In the genomic region with DNA sequence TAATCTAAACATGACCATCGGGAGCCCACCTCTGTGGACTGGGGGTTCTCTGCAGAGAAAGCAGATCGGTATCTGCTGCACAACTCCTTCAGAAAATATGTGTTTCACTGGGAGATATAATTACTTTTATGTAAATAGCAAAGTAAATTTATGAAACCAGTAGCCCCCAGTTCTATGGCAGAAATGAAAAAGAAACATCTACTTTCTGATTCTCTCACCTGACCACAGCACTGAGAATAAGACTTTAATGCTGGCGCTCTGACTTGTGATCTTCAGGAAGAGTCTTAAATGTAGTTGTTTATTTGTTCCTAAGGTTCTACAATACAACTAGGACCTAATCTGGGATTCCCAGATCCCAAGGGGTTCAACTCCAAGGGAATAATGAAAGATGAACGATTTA, we compare ENCODE assay signal across 19 cellular contexts.
A peak's percentile ranks its signal among the peaks of the same experiment; 100 is the strongest.
DNase-seq lines count a peak whose midpoint lies in the region; ATAC-seq lines count a peak whose summit lies in the region.
"Had no signal": no experiment of that assay in that cellular context is flagged by ENCODE, and none has a peak within 500 bp of the region (broad histone marks: within the 10 kb centered on the region; RNA-seq: fewer than 3 reads in every experiment).

No MANE protein-coding gene starts in this region.

- ATAC-seq in GM18508 (IDR thresholded peaks at IDR 0.05; ENCODE audit: insufficient read depth, unreplicated experiment) (peak; percentile 52), GM21367 (IDR thresholded peaks at IDR 0.05; ENCODE audit: unreplicated experiment) (peak; percentile 75), HG02943 (IDR thresholded peaks at IDR 0.05; ENCODE audit: low read depth, unreplicated experiment) (peak; percentile 71), HG03565 (IDR thresholded peaks at IDR 0.05; ENCODE audit: unreplicated experiment) (peak; percentile 65)
- ATAC-seq: SK-N-SH treated with all-trans-retinoic acid at 6 μM for 48 hours; stimulated activated naive B cell treated with anti-CD40 and anti-IgM and Interleukin-4, amounts not matched to agents 10 μg/mL and 1 μg/mL and 100 μg/mL, for 72 hours had no signal

- intact Hi-C loops in cardiac septum (cut with DNase I): no loop called here

- no peak overlapping the region for H3K4me3 ChIP-seq in neuronal stem cell (ENCODE audit: low read length in 2 of 2)
- H3K4me3 ChIP-seq: left ventricle myocardium inferior had no signal

- H2AFZ ChIP-seq in neuronal stem cell (ENCODE audit: low read length): no peak overlapping the region

- H2BK5ac ChIP-seq in neuronal stem cell (ENCODE audit: low read length): no peak overlapping the region

- H3K36me3 ChIP-seq in neuronal stem cell (replicated peaks in 1 of 2; ENCODE audit: control insufficient read depth in 2 of 2, insufficient read depth in 2 of 2, low read length in 2 of 2): no peaks in the 10 kb centered on the region
- H3K36me3 ChIP-seq: left ventricle myocardium inferior had no signal

- H4K8ac ChIP-seq in neuronal stem cell (ENCODE audit: low read depth, low read length): no peak overlapping the region

- no peak overlapping the region for H3K4me2 ChIP-seq in neuronal stem cell (ENCODE audit: insufficient read depth, low read length, poor library complexity, severe bottlenecking)

- H3K14ac ChIP-seq in neuronal stem cell (ENCODE audit: low read length): no peak overlapping the region

- DNase-seq in NCI-H2029 (lab: John Stamatoyannopoulos, UW): no peak
- no peak for DNase-seq in neuronal stem cell (ENCODE audit: low spot score)
- DNase-seq in putamen (ENCODE audit: low spot score): no peak
- DNase-seq in cardiac septum (ENCODE audit: low spot score): no peak
- DNase-seq: activated CD4-positive, alpha-beta memory T cell treated with anti-CD3 and anti-CD28 coated beads for 36 hours; activated naive CD8-positive, alpha-beta T cell treated with anti-CD3 and anti-CD28 coated beads, Interleukin-2, amount 10 ng/mL, durations not matched to agents 7 days and 5 days; cortex of kidney; foreskin melanocyte; left ventricle myocardium inferior; NCI-H748 treated with DMSO at 0.1 percent for 48 hours; nucleus accumbens; stimulated activated CD4-positive, alpha-beta T cell treated with anti-CD3 and anti-CD28 coated beads, Interleukin-15, amount 100 ng/mL, for 24 hours; stimulated activated naive B cell treated with anti-CD40 and anti-IgM and Interleukin-4, amounts not matched to agents 10 μg/mL and 1 μg/mL and 100 μg/mL, for 72 hours had no signal

- no peaks in the 10 kb centered on the region for H3K9me3 ChIP-seq in neuronal stem cell (replicated peaks in 1 of 2; ENCODE audit: control insufficient read depth in 2 of 2, insufficient read depth in 1 of 2, low read depth in 1 of 2, low read length in 2 of 2)
- H3K9me3 ChIP-seq: left ventricle myocardium inferior had no signal

- H2BK120ac ChIP-seq in neuronal stem cell (ENCODE audit: low read depth, low read length): no peak overlapping the region

- H3K23ac ChIP-seq in neuronal stem cell (ENCODE audit: low read depth, low read length, poor library complexity): no peak overlapping the region

- no CpG with 5 or more reads among the region's 4 CpGs for WGBS in neuronal stem cell (ENCODE audit: extremely low coverage in 2 of 2, insufficient read length in 2 of 2, insufficient replicate concordance in 1 of 2), 2 donors

- H2BK12ac ChIP-seq in neuronal stem cell (ENCODE audit: low read length): no peak overlapping the region

- no peak overlapping the region for H2BK15ac ChIP-seq in neuronal stem cell (ENCODE audit: low read length)

- no peak overlapping the region for H3K9ac ChIP-seq in neuronal stem cell (ENCODE audit: low read depth, low read length, poor library complexity)

- H3K4ac ChIP-seq in neuronal stem cell (ENCODE audit: low read length): no peak overlapping the region

- no peak overlapping the region for H3K27ac ChIP-seq in neuronal stem cell (replicated peaks; ENCODE audit: low read length)
- H3K27ac ChIP-seq: HL-60, left ventricle myocardium inferior had no signal

- no peaks in the 10 kb centered on the region for H3K79me1 ChIP-seq in neuronal stem cell (ENCODE audit: low read depth, low read length)

- H2AK5ac ChIP-seq in neuronal stem cell (ENCODE audit: low read depth, low read length): no peak overlapping the region

- H3K4me1 ChIP-seq in neuronal stem cell (ENCODE audit: control insufficient read depth in 2 of 2, insufficient read depth in 1 of 2, low read depth in 1 of 2, low read length in 2 of 2): no peaks in the 10 kb centered on the region
- H3K4me1 ChIP-seq: left ventricle myocardium inferior had no signal

- no peaks in the 10 kb centered on the region for H3K27me3 ChIP-seq in neuronal stem cell (ENCODE audit: control insufficient read depth in 3 of 3, insufficient read depth in 3 of 3, low read depth in 1 of 3, low read length in 3 of 3)

- H3K18ac ChIP-seq in neuronal stem cell (ENCODE audit: low read length): no peak overlapping the region

- H4K91ac ChIP-seq in neuronal stem cell (ENCODE audit: low read depth, low read length, poor library complexity): no peak overlapping the region
